ENCODE assay signal across 23 cellular contexts in the genomic region with DNA sequence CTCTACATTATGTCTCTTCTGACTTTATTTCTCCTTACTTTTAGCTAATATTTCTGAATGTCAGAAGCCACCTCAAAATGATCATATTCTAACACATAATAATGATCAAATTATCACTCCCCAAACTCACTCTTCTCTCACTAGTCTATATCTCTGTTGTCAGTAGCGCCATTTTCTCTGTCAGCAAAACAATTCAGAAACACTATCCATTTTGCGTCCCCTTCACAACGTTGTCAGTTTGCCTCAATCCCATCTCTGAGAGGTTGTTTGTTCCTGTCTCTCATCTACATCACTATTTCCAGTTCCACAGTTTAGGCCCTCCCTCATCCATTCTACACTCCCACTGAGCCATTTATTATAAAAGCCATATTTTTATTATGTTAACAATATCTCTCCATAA.
"Had no signal": no experiment of that assay in that cellular context is flagged by ENCODE, and none has a peak within 500 bp of the region (broad histone marks: within the 10 kb centered on the region; RNA-seq: fewer than 3 reads in every experiment).

No MANE protein-coding gene starts in this region.

- H3K36me3 ChIP-seq: colonic mucosa, esophagus muscularis mucosa, gastroesophageal sphincter, heart right ventricle, left lung, lower lobe of right lung had no signal

- H3K36me3 Mint-ChIP-seq: naive B cell; naive thymus-derived CD8-positive, alpha-beta T cell had no signal

- H3K27me3 Mint-ChIP-seq: dendritic cell treated with granulocyte-macrophage colony-stimulating factor and Interleukin-4, amounts not matched to agents 40 ng/mL and 50 ng/mL, for 4 days; naive B cell; naive thymus-derived CD8-positive, alpha-beta T cell had no signal

- H3K4me1 ChIP-seq: colonic mucosa, esophagus muscularis mucosa, foreskin keratinocyte, gastroesophageal sphincter, heart right ventricle, left lung, lower lobe of right lung had no signal

- H3K27me3 ChIP-seq: colonic mucosa, esophagus muscularis mucosa, foreskin keratinocyte, gastroesophageal sphincter, heart right ventricle, left lung had no signal

- ATAC-seq: foreskin keratinocyte; gastroesophageal sphincter; heart right ventricle; left cardiac atrium; left lung; left ventricle myocardium superior; lower lobe of right lung; mucosa of descending colon; naive thymus-derived CD8-positive, alpha-beta T cell had no signal

- H3K4me3 Mint-ChIP-seq: dendritic cell treated with granulocyte-macrophage colony-stimulating factor and Interleukin-4, amounts not matched to agents 40 ng/mL and 50 ng/mL, for 4 days; mesothelial cell of epicardium; naive B cell; naive thymus-derived CD8-positive, alpha-beta T cell had no signal

- H3K27ac Mint-ChIP-seq: dendritic cell treated with granulocyte-macrophage colony-stimulating factor and Interleukin-4, amounts not matched to agents 40 ng/mL and 50 ng/mL, for 4 days; mesothelial cell of epicardium; naive B cell; naive thymus-derived CD8-positive, alpha-beta T cell had no signal

- FAIRE-seq: endothelial cell of umbilical vein, frontal cortex, islet of Langerhans, keratinocyte had no signal

- H3K4me1 Mint-ChIP-seq: mesothelial cell of epicardium; naive B cell; naive thymus-derived CD8-positive, alpha-beta T cell had no signal

- H3K9me3 ChIP-seq: colonic mucosa, esophagus muscularis mucosa, lower lobe of right lung, mucosa of descending colon had no signal

- DNase-seq: colonic mucosa; cortex of kidney; effector CD8-positive, alpha-beta T cell; foreskin keratinocyte; head of caudate nucleus; heart right ventricle; hippocampal formation; left cardiac atrium; left lung; left ventricle myocardium superior; lower lobe of right lung; mesenchymal stem cell; mucosa of descending colon; naive B cell; naive thymus-derived CD8-positive, alpha-beta T cell had no signal

- H3K4me3 ChIP-seq: colonic mucosa, esophagus muscularis mucosa, gastroesophageal sphincter, heart right ventricle, left lung, lower lobe of right lung, mucosa of descending colon had no signal

- H3K27ac ChIP-seq: colonic mucosa, esophagus muscularis mucosa, foreskin keratinocyte, gastroesophageal sphincter, heart right ventricle, left lung, lower lobe of right lung had no signal
